ENCODE assay signal across 18 cellular contexts in the genomic region with DNA sequence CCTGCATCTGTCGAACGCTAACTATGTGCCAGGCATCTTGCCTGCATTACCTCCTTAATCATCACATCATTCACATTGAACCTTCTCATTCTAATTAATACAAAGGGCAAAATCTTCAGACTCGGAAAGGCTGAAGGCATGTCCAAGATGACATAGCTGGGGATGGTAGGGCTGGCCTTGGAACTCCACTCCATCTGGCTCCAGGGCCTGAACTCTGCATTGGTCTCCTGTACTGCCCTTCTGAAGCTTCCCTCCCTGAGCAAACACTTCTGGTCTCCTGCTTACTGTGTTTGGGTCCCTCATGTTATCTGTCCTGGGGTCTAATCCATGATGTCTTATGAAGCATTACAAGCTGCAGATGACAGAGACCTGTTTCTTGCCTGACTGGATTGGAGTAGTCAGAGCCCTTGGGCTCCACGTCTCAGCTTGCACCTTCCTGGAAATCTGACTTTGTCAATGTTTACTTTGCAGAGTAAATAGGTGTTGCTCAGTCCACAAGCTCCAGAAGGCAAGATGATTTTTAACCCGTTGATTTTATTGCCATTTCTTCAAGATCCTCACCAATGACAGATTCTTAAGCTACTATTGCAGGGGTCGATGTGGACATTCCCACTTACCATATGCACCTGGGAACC.
DNase-seq lines count a peak whose midpoint lies in the region; TF ChIP-seq lines count a peak whose summit lies in the region.
"Had no signal": no experiment of that assay in that cellular context is flagged by ENCODE, and none has a peak within 500 bp of the region (broad histone marks: within the 10 kb centered on the region; RNA-seq: fewer than 3 reads in every experiment).

No MANE protein-coding gene starts in this region.

- dilution Hi-C loops in mammary epithelial cell (cut with HindIII; ENCODE audit: low sequenced_read_pairs), result no loop called here

- H4K20me1 ChIP-seq in PC-9 (ENCODE audit: insufficient read depth), result no peaks in the 10 kb centered on the region
- H4K20me1 ChIP-seq in mammary epithelial cell (ENCODE audit: insufficient read depth, low read length), result no peaks in the 10 kb centered on the region

- WGBS in mammary epithelial cell (ENCODE audit: low coverage, missing lambda C conversion rate), result 82% methylated on average over 6 of the region's 6 CpGs

- in situ Hi-C loops in HAP-1 (cut with MboI; ENCODE audit: low sequenced_read_pairs) (no loop called here), mammary epithelial cell (cut with MboI; ENCODE audit: low sequenced_read_pairs in 2 of 2) (no loop called here)

- H3K9me3 Mint-ChIP-seq in progenitor cell of endocrine pancreas (ENCODE audit: low read depth), result no peaks in the 10 kb centered on the region
- H3K9me3 Mint-ChIP-seq: activated naive CD8-positive, alpha-beta T cell treated with anti-CD3 and anti-CD28 coated beads, Interleukin-2, amount 50 U/mL, for 24 hours; activated T-helper 17 cell treated with anti-CD3 and anti-CD28 coated beads, Interleukin-2, amount 50 U/mL, for 72 hours; T-cell had no signal

- TF ChIP-seq CTCF in PC-9 (conservative IDR thresholded peaks at IDR 0.05), result no peak
- TF ChIP-seq CTCF in progenitor cell of endocrine pancreas (IDR thresholded peaks at IDR 0.05; ENCODE audit: unreplicated experiment), result no peak
- no peak for TF ChIP-seq CTCF in ascending aorta (IDR thresholded peaks at IDR 0.05)
- no peak for TF ChIP-seq CTCF in mammary epithelial cell (conservative IDR thresholded peaks at IDR 0.05 in 1 of 2, IDR thresholded peaks at IDR 0.05 in 1 of 2; ENCODE audit: extremely low read depth in 1 of 2, insufficient read depth in 1 of 2, low read depth in 1 of 2, low read length in 2 of 2)

- no peaks in the 10 kb centered on the region for H3K9me3 ChIP-seq in PC-9 (ENCODE audit: insufficient read depth, low read depth)
- no peaks in the 10 kb centered on the region for H3K9me3 ChIP-seq in HAP-1
- no peaks in the 10 kb centered on the region for H3K9me3 ChIP-seq in ascending aorta
- no peaks in the 10 kb centered on the region for H3K9me3 ChIP-seq in mammary epithelial cell (replicated peaks; ENCODE audit: insufficient read depth, low read length)
- H3K9me3 ChIP-seq: heart right ventricle, testis had no signal

- no peak overlapping the region for H2AFZ ChIP-seq in PC-9
- H2AFZ ChIP-seq in mammary epithelial cell (ENCODE audit: low read depth, low read length), result no peak overlapping the region

- H3K4me3 Mint-ChIP-seq in progenitor cell of endocrine pancreas (ENCODE audit: low read depth), result no peak overlapping the region
- H3K4me3 Mint-ChIP-seq: activated naive CD8-positive, alpha-beta T cell treated with anti-CD3 and anti-CD28 coated beads, Interleukin-2, amount 50 U/mL, for 24 hours; activated T-helper 17 cell treated with anti-CD3 and anti-CD28 coated beads, Interleukin-2, amount 50 U/mL, for 72 hours; T-cell had no signal

- H3K4me1 ChIP-seq in PC-9 (replicated peaks; ENCODE audit: insufficient read depth) (peaks cover 56% of the 10 kb centered on the region), HAP-1 (no peaks in the 10 kb centered on the region), ascending aorta (peaks cover 0 to 2% of the 10 kb centered on the region in 2 donors), mammary epithelial cell (ENCODE audit: insufficient read depth, low read length) (no peaks in the 10 kb centered on the region)
- H3K4me1 ChIP-seq: testis had no signal

- H3K4me3 ChIP-seq in PC-9 (0 out of 2 replicates have a peak overlapping the region, but pooled peaks have one; percentile 3), HAP-1 (no peak overlapping the region), ascending aorta (no peak overlapping the region), mammary epithelial cell (replicated peaks in 1 of 3; ENCODE audit: insufficient read depth in 1 of 3, low read depth in 2 of 3, low read length in 3 of 3) (no peak overlapping the region)
- H3K4me3 ChIP-seq: cardiac muscle cell, dorsolateral prefrontal cortex, heart right ventricle, skin epidermis, testis had no signal

- H3K27me3 ChIP-seq in PC-9 (ENCODE audit: insufficient read depth, low read depth) (no peaks in the 10 kb centered on the region), HAP-1 (ENCODE audit: low read depth) (no peaks in the 10 kb centered on the region), ascending aorta (no peaks in the 10 kb centered on the region), mammary epithelial cell (ENCODE audit: insufficient read depth, low read length) (no peaks in the 10 kb centered on the region)
- H3K27me3 ChIP-seq: cardiac muscle cell, dorsolateral prefrontal cortex, heart right ventricle, testis had no signal

- H3K9me2 ChIP-seq in PC-9 (ENCODE audit: insufficient read depth), result no peaks in the 10 kb centered on the region

- peak; percentile 31 for DNase-seq in DMS53 treated with DMSO at 0.1 percent for 48 hours (lab: John Stamatoyannopoulos, UW; ENCODE audit: unreplicated experiment)
- DNase-seq in PC-9, result peak; percentile 46 to 89
- peak; percentile 29 for DNase-seq in islet precursor cell
- no peak for DNase-seq in progenitor cell of endocrine pancreas (ENCODE audit: low spot score, unreplicated experiment)
- no peak for DNase-seq in head of caudate nucleus
- no peak for DNase-seq in HAP-1 (ENCODE audit: low spot score in 2 of 2)
- DNase-seq in ascending aorta (ENCODE audit: low spot score in 2 of 2), result no peak
- no peak for DNase-seq in mammary epithelial cell
- DNase-seq: activated naive CD8-positive, alpha-beta T cell treated with anti-CD3 and anti-CD28 coated beads, Interleukin-2, amount 50 U/mL, for 24 hours; dorsolateral prefrontal cortex; heart right ventricle; IMR-90; NCI-H2171; T-cell; testis had no signal

- H3F3A ChIP-seq in PC-9 (ENCODE audit: insufficient read depth, low read depth), result peaks cover 32% of the 10 kb centered on the region

- no peaks in the 10 kb centered on the region for H3K27me3 Mint-ChIP-seq in progenitor cell of endocrine pancreas
- H3K27me3 Mint-ChIP-seq: activated naive CD8-positive, alpha-beta T cell treated with anti-CD3 and anti-CD28 coated beads, Interleukin-2, amount 50 U/mL, for 24 hours; activated T-helper 17 cell treated with anti-CD3 and anti-CD28 coated beads, Interleukin-2, amount 50 U/mL, for 72 hours; T-cell had no signal

- peak overlapping the region; percentile 47 for H3K4me2 ChIP-seq in PC-9
- no peak overlapping the region for H3K4me2 ChIP-seq in mammary epithelial cell (ENCODE audit: insufficient read depth, low read depth, low read length)

- H3K36me3 ChIP-seq in PC-9 (ENCODE audit: low read depth) (peaks cover 22% of the 10 kb centered on the region; the same call in 1 of the 2 replicates), HAP-1 (replicated peaks) (no peaks in the 10 kb centered on the region), ascending aorta (peaks cover 14 to 30% of the 10 kb centered on the region in 2 donors), mammary epithelial cell (ENCODE audit: insufficient read depth, low read length) (no peaks in the 10 kb centered on the region)
- H3K36me3 ChIP-seq: cardiac muscle cell had no signal

- CTCF ChIA-PET in PC-9 (lab: Charles Lee) (no interaction called here), mammary epithelial cell (lab: Charles Lee; ENCODE audit: low non-redundant PET) (no interaction called here)

- H3K36me3 Mint-ChIP-seq in progenitor cell of endocrine pancreas (ENCODE audit: insufficient read depth), result peaks cover 3% of the 10 kb centered on the region

- peaks cover 36% of the 10 kb centered on the region for H3K4me1 Mint-ChIP-seq in progenitor cell of endocrine pancreas (ENCODE audit: low read depth)
- H3K4me1 Mint-ChIP-seq: activated naive CD8-positive, alpha-beta T cell treated with anti-CD3 and anti-CD28 coated beads, Interleukin-2, amount 50 U/mL, for 24 hours; activated T-helper 17 cell treated with anti-CD3 and anti-CD28 coated beads, Interleukin-2, amount 50 U/mL, for 72 hours; T-cell had no signal

- H3K9ac ChIP-seq in mammary epithelial cell (ENCODE audit: insufficient read depth, low read length), result no peak overlapping the region

- POLR2A ChIA-PET in PC-9 (lab: Charles Lee; ENCODE audit: unreplicated experiment), result interaction anchor here (0.6 kb wide), 1 partner anchor 150 kb away, joined by 4 read pairs; no protein-coding TSS in a partner anchor

- H3K27ac ChIP-seq in PC-9, result peak overlapping the region; percentile 17; the same call in 1 of the 2 replicates
- no peak overlapping the region for H3K27ac ChIP-seq in ascending aorta
- no peak overlapping the region for H3K27ac ChIP-seq in mammary epithelial cell (ENCODE audit: insufficient read depth, low read depth, low read length)
- H3K27ac ChIP-seq: cardiac muscle cell, heart right ventricle, skin epidermis, testis had no signal

- intact Hi-C loops in PC-9 (cut with micrococcal nuclease; ENCODE audit: unreplicated experiment) (no loop called here), head of caudate nucleus (cut with DNase I) (no loop called here), ascending aorta (cut with DNase I) (no loop called here), mammary epithelial cell (cut with micrococcal nuclease) (no loop called here)

- peak overlapping the region; percentile 17 for H3K27ac Mint-ChIP-seq in progenitor cell of endocrine pancreas
- H3K27ac Mint-ChIP-seq: activated naive CD8-positive, alpha-beta T cell treated with anti-CD3 and anti-CD28 coated beads, Interleukin-2, amount 50 U/mL, for 24 hours; activated T-helper 17 cell treated with anti-CD3 and anti-CD28 coated beads, Interleukin-2, amount 50 U/mL, for 72 hours; T-cell had no signal

- BruUV-seq in PC-9 (replicated peaks; lab: Mats Ljungman, UMichigan), result no TSS peak
- BruUV-seq in mammary epithelial cell (replicated peaks; lab: Mats Ljungman, UMichigan), result no TSS peak

- peaks cover 23% of the 10 kb centered on the region for H3K79me2 ChIP-seq in PC-9 (ENCODE audit: low read depth)
- no peaks in the 10 kb centered on the region for H3K79me2 ChIP-seq in mammary epithelial cell (ENCODE audit: insufficient read depth, low read length)

Comparison
In these comparisons a context has a peak if more than half of its experiments do, and no peak if none do; other contexts are left out.
1. DNase-seq: peak in DMS53 treated with DMSO at 0.1 percent for 48 hours (single experiment), PC-9 (2 of 2) and islet precursor cell (single experiment); none in progenitor cell of endocrine pancreas (single experiment), head of caudate nucleus (0 of 42), HAP-1 (0 of 2), ascending aorta (0 of 2) and mammary epithelial cell (single experiment).